ENCODE assay signal across 1 cellular context in genomic region chr12:12327802-12328201, GRCh38.
TF ChIP-seq lines count a peak whose summit lies in the region.

No MANE protein-coding gene starts in this region.

TF ChIP-seq in GM23338, 12 proteins besides CTCF, POLR2A, EP300 and RAD21 (continued from another document):
- TF ChIP-seq, protein P1, sequence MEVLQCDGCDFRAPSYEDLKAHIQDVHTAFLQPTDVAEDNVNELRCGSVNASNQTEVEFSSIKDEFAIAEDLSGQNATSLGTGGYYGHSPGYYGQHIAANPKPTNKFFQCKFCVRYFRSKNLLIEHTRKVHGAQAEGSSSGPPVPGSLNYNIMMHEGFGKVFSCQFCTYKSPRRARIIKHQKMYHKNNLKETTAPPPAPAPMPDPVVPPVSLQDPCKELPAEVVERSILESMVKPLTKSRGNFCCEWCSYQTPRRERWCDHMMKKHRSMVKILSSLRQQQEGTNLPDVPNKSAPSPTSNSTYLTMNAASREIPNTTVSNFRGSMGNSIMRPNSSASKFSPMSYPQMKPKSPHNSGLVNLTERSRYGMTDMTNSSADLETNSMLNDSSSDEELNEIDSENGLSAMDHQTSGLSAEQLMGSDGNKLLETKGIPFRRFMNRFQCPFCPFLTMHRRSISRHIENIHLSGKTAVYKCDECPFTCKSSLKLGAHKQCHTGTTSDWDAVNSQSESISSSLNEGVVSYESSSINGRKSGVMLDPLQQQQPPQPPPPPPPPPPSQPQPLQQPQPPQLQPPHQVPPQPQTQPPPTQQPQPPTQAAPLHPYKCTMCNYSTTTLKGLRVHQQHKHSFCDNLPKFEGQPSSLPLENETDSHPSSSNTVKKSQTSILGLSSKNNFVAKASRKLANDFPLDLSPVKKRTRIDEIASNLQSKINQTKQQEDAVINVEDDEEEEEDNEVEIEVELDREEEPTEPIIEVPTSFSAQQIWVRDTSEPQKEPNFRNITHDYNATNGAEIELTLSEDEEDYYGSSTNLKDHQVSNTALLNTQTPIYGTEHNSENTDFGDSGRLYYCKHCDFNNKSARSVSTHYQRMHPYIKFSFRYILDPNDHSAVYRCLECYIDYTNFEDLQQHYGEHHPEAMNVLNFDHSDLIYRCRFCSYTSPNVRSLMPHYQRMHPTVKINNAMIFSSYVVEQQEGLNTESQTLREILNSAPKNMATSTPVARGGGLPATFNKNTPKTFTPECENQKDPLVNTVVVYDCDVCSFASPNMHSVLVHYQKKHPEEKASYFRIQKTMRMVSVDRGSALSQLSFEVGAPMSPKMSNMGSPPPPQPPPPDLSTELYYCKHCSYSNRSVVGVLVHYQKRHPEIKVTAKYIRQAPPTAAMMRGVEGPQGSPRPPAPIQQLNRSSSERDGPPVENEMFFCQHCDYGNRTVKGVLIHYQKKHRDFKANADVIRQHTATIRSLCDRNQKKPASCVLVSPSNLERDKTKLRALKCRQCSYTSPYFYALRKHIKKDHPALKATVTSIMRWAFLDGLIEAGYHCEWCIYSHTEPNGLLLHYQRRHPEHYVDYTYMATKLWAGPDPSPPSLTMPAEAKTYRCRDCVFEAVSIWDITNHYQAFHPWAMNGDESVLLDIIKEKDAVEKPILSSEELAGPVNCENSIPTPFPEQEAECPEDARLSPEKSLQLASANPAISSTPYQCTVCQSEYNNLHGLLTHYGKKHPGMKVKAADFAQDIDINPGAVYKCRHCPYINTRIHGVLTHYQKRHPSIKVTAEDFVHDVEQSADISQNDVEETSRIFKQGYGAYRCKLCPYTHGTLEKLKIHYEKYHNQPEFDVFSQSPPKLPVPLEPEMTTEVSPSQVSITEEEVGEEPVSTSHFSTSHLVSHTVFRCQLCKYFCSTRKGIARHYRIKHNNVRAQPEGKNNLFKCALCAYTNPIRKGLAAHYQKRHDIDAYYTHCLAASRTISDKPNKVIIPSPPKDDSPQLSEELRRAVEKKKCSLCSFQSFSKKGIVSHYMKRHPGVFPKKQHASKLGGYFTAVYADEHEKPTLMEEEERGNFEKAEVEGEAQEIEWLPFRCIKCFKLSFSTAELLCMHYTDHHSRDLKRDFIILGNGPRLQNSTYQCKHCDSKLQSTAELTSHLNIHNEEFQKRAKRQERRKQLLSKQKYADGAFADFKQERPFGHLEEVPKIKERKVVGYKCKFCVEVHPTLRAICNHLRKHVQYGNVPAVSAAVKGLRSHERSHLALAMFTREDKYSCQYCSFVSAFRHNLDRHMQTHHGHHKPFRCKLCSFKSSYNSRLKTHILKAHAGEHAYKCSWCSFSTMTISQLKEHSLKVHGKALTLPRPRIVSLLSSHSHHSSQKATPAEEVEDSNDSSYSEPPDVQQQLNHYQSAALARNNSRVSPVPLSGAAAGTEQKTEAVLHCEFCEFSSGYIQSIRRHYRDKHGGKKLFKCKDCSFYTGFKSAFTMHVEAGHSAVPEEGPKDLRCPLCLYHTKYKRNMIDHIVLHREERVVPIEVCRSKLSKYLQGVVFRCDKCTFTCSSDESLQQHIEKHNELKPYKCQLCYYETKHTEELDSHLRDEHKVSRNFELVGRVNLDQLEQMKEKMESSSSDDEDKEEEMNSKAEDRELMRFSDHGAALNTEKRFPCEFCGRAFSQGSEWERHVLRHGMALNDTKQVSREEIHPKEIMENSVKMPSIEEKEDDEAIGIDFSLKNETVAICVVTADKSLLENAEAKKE (CRISPR knock-in tag; IDR thresholded peaks at IDR 0.05): no peak
TF ChIP-seq in GM23338: peak in this region for 0.
